Comparison of ENCODE assay signal across 1 cellular context in the genomic region with DNA sequence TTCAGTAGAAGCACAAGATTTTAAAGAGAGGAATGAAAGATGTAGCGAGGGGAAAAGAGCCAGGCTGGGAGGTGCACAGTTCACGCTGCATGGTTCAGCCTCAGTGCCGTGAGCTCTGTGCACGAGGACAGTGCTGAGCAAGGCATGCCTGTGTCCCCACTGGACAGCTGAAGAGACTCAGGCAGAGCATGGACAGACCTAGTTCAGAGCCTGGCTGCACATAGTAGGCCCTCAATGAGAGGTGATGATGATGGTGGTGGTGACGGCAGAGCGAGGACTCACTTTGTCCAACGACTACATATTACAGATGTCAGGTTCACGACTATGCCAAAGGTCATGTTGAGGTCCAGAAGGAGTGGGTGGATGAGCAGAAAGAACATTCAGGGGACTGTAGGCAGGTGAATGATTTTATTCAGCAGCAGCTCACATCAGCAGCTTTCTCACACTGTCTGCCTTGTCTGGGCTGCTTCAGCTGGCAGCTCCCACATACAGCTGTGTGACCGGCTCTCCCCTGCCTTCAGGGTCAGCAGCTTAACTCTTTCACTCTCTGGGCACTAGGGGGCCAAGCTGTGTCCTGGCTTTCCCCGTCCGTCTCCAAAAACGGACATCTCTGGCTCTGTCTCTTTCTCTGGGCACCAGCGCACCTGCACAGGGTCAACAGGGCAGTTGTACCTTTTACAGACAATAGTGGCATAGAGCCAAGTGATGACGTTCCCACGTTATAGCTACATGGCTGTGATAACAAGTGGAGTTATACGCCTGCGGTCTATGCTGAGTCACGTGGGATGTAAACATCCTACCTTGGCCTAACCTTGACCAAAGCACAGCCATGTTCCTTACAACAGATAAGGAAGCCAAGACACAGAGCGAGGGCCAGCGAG.
TF ChIP-seq lines count a peak whose summit lies in the region.

No MANE protein-coding gene starts in this region.

TF ChIP-seq in K562, 482 proteins besides CTCF, POLR2A, EP300 and RAD21 (continued from another document and continues in another):
- TF ChIP-seq, protein P1, sequence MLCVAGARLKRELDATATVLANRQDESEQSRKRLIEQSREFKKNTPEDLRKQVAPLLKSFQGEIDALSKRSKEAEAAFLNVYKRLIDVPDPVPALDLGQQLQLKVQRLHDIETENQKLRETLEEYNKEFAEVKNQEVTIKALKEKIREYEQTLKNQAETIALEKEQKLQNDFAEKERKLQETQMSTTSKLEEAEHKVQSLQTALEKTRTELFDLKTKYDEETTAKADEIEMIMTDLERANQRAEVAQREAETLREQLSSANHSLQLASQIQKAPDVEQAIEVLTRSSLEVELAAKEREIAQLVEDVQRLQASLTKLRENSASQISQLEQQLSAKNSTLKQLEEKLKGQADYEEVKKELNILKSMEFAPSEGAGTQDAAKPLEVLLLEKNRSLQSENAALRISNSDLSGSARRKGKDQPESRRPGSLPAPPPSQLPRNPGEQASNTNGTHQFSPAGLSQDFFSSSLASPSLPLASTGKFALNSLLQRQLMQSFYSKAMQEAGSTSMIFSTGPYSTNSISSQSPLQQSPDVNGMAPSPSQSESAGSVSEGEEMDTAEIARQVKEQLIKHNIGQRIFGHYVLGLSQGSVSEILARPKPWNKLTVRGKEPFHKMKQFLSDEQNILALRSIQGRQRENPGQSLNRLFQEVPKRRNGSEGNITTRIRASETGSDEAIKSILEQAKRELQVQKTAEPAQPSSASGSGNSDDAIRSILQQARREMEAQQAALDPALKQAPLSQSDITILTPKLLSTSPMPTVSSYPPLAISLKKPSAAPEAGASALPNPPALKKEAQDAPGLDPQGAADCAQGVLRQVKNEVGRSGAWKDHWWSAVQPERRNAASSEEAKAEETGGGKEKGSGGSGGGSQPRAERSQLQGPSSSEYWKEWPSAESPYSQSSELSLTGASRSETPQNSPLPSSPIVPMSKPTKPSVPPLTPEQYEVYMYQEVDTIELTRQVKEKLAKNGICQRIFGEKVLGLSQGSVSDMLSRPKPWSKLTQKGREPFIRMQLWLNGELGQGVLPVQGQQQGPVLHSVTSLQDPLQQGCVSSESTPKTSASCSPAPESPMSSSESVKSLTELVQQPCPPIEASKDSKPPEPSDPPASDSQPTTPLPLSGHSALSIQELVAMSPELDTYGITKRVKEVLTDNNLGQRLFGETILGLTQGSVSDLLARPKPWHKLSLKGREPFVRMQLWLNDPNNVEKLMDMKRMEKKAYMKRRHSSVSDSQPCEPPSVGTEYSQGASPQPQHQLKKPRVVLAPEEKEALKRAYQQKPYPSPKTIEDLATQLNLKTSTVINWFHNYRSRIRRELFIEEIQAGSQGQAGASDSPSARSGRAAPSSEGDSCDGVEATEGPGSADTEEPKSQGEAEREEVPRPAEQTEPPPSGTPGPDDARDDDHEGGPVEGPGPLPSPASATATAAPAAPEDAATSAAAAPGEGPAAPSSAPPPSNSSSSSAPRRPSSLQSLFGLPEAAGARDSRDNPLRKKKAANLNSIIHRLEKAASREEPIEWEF (CRISPR knock-in tag; IDR thresholded peaks at IDR 0.05): 0 out of 2 replicates have a peak, but pooled peaks have one; percentile 58
- TF ChIP-seq, protein P2, sequence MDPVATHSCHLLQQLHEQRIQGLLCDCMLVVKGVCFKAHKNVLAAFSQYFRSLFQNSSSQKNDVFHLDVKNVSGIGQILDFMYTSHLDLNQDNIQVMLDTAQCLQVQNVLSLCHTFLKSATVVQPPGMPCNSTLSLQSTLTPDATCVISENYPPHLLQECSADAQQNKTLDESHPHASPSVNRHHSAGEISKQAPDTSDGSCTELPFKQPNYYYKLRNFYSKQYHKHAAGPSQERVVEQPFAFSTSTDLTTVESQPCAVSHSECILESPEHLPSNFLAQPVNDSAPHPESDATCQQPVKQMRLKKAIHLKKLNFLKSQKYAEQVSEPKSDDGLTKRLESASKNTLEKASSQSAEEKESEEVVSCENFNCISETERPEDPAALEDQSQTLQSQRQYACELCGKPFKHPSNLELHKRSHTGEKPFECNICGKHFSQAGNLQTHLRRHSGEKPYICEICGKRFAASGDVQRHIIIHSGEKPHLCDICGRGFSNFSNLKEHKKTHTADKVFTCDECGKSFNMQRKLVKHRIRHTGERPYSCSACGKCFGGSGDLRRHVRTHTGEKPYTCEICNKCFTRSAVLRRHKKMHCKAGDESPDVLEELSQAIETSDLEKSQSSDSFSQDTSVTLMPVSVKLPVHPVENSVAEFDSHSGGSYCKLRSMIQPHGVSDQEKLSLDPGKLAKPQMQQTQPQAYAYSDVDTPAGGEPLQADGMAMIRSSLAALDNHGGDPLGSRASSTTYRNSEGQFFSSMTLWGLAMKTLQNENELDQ (CRISPR knock-in tag; IDR thresholded peaks at IDR 0.05; ENCODE audit: borderline replicate concordance): no peak
- TF ChIP-seq, protein P3, sequence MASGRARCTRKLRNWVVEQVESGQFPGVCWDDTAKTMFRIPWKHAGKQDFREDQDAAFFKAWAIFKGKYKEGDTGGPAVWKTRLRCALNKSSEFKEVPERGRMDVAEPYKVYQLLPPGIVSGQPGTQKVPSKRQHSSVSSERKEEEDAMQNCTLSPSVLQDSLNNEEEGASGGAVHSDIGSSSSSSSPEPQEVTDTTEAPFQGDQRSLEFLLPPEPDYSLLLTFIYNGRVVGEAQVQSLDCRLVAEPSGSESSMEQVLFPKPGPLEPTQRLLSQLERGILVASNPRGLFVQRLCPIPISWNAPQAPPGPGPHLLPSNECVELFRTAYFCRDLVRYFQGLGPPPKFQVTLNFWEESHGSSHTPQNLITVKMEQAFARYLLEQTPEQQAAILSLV (tag; IDR thresholded peaks at IDR 0.05): peak; percentile 90
- TF ChIP-seq, protein P4, sequence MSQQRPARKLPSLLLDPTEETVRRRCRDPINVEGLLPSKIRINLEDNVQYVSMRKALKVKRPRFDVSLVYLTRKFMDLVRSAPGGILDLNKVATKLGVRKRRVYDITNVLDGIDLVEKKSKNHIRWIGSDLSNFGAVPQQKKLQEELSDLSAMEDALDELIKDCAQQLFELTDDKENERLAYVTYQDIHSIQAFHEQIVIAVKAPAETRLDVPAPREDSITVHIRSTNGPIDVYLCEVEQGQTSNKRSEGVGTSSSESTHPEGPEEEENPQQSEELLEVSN (IDR thresholded peaks at IDR 0.05; ENCODE audit: borderline replicate concordance in 1 of 2, extremely low read depth in 1 of 2, insufficient read depth in 1 of 2, insufficient read length in 1 of 2, low read depth in 1 of 2, low read length in 1 of 2, poor library complexity in 1 of 2, severe bottlenecking in 1 of 2): no peak
- TF ChIP-seq MAZ (CRISPR knock-in tag; conservative IDR thresholded peaks at IDR 0.05 in 1 of 2, IDR thresholded peaks at IDR 0.05 in 1 of 2) (peak in 1 of 2 experiments; percentile 56; a peak in 1 of 4 replicates), ZNF589 (CRISPR knock-in tag; IDR thresholded peaks at IDR 0.05; ENCODE audit: low read depth) (peak; percentile 81), E2F3 (CRISPR knock-in tag; IDR thresholded peaks at IDR 0.05) (peak; percentile 75; the same call in 1 of the 2 replicates), MEF2D (tag; conservative IDR thresholded peaks at IDR 0.05; ENCODE audit: low read depth) (peak; percentile 80), CXXC5 (CRISPR knock-in tag; IDR thresholded peaks at IDR 0.05) (peak; percentile 65), NFXL1 (CRISPR knock-in tag; IDR thresholded peaks at IDR 0.05) (0 out of 2 replicates have a peak, but pooled peaks have one; percentile 63), ZNF584 (CRISPR knock-in tag; IDR thresholded peaks at IDR 0.05; ENCODE audit: low read depth) (peak; percentile 89; the same call in 1 of the 2 replicates), BACH1 (tag; IDR thresholded peaks at IDR 0.05) (peak; percentile 85), ZNF175 (CRISPR knock-in tag; IDR thresholded peaks at IDR 0.05; ENCODE audit: low read depth) (peak; percentile 87), ZNF76 (CRISPR knock-in tag; IDR thresholded peaks at IDR 0.05; ENCODE audit: borderline replicate concordance) (0 out of 2 replicates have a peak, but pooled peaks have one; percentile 38), DDX20 (tag; IDR thresholded peaks at IDR 0.05; ENCODE audit: low read depth) (0 out of 2 replicates have a peak, but pooled peaks have one; percentile 45), KDM5B (IDR thresholded peaks at IDR 0.05; ENCODE audit: insufficient replicate concordance, low read depth, low read length) (no peak), NRF1 (conservative IDR thresholded peaks at IDR 0.05 in 1 of 2, IDR thresholded peaks at IDR 0.05 in 1 of 2) (peak; percentile 16 to 34; a peak in 1 of 4 replicates), ESRRA (IDR thresholded peaks at IDR 0.05; ENCODE audit: borderline replicate concordance, low read depth) (peak; percentile 54; the same call in 1 of the 2 replicates), TCF7 (IDR thresholded peaks at IDR 0.05; ENCODE audit: borderline replicate concordance) (no peak), CBFA2T3 (IDR thresholded peaks at IDR 0.05) (peak; percentile 48), ZEB2 (IDR thresholded peaks at IDR 0.05) (peak; percentile 85), GTF2E2 (tag; IDR thresholded peaks at IDR 0.05) (no peak)
- TF ChIP-seq, protein P5, sequence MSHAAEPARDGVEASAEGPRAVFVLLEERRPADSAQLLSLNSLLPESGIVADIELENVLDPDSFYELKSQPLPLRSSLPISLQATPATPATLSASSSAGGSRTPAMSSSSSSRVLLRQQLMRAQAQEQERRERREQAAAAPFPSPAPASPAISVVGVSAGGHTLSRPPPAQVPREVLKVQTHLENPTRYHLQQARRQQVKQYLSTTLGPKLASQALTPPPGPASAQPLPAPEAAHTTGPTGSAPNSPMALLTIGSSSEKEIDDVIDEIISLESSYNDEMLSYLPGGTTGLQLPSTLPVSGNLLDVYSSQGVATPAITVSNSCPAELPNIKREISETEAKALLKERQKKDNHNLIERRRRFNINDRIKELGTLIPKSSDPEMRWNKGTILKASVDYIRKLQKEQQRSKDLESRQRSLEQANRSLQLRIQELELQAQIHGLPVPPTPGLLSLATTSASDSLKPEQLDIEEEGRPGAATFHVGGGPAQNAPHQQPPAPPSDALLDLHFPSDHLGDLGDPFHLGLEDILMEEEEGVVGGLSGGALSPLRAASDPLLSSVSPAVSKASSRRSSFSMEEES (CRISPR knock-in tag; IDR thresholded peaks at IDR 0.05): peak; percentile 50
- TF ChIP-seq, protein P6, sequence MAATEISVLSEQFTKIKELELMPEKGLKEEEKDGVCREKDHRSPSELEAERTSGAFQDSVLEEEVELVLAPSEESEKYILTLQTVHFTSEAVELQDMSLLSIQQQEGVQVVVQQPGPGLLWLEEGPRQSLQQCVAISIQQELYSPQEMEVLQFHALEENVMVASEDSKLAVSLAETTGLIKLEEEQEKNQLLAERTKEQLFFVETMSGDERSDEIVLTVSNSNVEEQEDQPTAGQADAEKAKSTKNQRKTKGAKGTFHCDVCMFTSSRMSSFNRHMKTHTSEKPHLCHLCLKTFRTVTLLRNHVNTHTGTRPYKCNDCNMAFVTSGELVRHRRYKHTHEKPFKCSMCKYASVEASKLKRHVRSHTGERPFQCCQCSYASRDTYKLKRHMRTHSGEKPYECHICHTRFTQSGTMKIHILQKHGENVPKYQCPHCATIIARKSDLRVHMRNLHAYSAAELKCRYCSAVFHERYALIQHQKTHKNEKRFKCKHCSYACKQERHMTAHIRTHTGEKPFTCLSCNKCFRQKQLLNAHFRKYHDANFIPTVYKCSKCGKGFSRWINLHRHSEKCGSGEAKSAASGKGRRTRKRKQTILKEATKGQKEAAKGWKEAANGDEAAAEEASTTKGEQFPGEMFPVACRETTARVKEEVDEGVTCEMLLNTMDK (IDR thresholded peaks at IDR 0.05; ENCODE audit: borderline replicate concordance, insufficient read depth, low read depth, low read length, poor library complexity, severe bottlenecking): peak; percentile 71
- TF ChIP-seq, protein P7, sequence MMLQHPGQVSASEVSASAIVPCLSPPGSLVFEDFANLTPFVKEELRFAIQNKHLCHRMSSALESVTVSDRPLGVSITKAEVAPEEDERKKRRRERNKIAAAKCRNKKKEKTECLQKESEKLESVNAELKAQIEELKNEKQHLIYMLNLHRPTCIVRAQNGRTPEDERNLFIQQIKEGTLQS (IDR thresholded peaks at IDR 0.05): peak; percentile 43
- TF ChIP-seq, protein P7 (CRISPR knock-in tag; conservative IDR thresholded peaks at IDR 0.05): no peak
- TF ChIP-seq, protein P8, sequence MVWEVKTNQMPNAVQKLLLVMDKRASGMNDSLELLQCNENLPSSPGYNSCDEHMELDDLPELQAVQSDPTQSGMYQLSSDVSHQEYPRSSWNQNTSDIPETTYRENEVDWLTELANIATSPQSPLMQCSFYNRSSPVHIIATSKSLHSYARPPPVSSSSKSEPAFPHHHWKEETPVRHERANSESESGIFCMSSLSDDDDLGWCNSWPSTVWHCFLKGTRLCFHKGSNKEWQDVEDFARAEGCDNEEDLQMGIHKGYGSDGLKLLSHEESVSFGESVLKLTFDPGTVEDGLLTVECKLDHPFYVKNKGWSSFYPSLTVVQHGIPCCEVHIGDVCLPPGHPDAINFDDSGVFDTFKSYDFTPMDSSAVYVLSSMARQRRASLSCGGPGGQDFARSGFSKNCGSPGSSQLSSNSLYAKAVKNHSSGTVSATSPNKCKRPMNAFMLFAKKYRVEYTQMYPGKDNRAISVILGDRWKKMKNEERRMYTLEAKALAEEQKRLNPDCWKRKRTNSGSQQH (CRISPR knock-in tag; IDR thresholded peaks at IDR 0.05): 0 out of 2 replicates have a peak, but pooled peaks have one; percentile 52
- TF ChIP-seq, protein P9, sequence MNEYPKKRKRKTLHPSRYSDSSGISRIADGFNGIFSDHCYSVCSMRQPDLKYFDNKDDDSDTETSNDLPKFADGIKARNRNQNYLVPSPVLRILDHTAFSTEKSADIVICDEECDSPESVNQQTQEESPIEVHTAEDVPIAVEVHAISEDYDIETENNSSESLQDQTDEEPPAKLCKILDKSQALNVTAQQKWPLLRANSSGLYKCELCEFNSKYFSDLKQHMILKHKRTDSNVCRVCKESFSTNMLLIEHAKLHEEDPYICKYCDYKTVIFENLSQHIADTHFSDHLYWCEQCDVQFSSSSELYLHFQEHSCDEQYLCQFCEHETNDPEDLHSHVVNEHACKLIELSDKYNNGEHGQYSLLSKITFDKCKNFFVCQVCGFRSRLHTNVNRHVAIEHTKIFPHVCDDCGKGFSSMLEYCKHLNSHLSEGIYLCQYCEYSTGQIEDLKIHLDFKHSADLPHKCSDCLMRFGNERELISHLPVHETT (CRISPR knock-in tag; conservative IDR thresholded peaks at IDR 0.05 in 1 of 2, IDR thresholded peaks at IDR 0.05 in 1 of 2): peak in 1 of 2 experiments; percentile 77; a peak in 2 of 4 replicates
- TF ChIP-seq, protein P10, sequence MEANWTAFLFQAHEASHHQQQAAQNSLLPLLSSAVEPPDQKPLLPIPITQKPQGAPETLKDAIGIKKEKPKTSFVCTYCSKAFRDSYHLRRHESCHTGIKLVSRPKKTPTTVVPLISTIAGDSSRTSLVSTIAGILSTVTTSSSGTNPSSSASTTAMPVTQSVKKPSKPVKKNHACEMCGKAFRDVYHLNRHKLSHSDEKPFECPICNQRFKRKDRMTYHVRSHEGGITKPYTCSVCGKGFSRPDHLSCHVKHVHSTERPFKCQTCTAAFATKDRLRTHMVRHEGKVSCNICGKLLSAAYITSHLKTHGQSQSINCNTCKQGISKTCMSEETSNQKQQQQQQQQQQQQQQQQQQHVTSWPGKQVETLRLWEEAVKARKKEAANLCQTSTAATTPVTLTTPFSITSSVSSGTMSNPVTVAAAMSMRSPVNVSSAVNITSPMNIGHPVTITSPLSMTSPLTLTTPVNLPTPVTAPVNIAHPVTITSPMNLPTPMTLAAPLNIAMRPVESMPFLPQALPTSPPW (CRISPR knock-in tag; IDR thresholded peaks at IDR 0.05): peak; percentile 32
